In genomic region chr14:68408680-68409079, GRCh38 we compare ENCODE assay signal across 1 cellular context.
TF ChIP-seq lines count a peak whose summit lies in the region.

No MANE protein-coding gene starts in this region.

TF ChIP-seq in GM12878, 131 proteins besides CTCF, POLR2A, EP300 and RAD21 (continued from another document):
- no peak for TF ChIP-seq ZBTB33 (IDR thresholded peaks at IDR 0.05)
- TF ChIP-seq USF1 (IDR thresholded peaks at IDR 0.05; ENCODE audit: borderline replicate concordance, extremely low read length, insufficient read depth, low read depth, low read length): no peak
- 0 out of 2 replicates have a peak, but pooled peaks have one; percentile 15 for TF ChIP-seq YY1 (IDR thresholded peaks at IDR 0.05; ENCODE audit: low read depth, low read length)
- no peak for TF ChIP-seq IRF5 (IDR thresholded peaks at IDR 0.05; ENCODE audit: borderline replicate concordance)
- TF ChIP-seq PAX5 (IDR thresholded peaks at IDR 0.05; ENCODE audit: borderline replicate concordance, low read depth, low read length): no peak
- TF ChIP-seq MAX (IDR thresholded peaks at IDR 0.05; ENCODE audit: low read depth, low read length): no peak
- TF ChIP-seq SPI1 (IDR thresholded peaks at IDR 0.05; ENCODE audit: borderline replicate concordance, insufficient read depth, low read depth, low read length): peak; percentile 75
- TF ChIP-seq RUNX3 (IDR thresholded peaks at IDR 0.05; ENCODE audit: low read length): peak; percentile 71
- TF ChIP-seq RFX5 (IDR thresholded peaks at IDR 0.05; ENCODE audit: low read depth, low read length): no peak
- TF ChIP-seq SMC3 (IDR thresholded peaks at IDR 0.05; ENCODE audit: borderline replicate concordance, low read length): peak; percentile 54; the same call in 1 of the 2 replicates
- TF ChIP-seq FOXK2 (IDR thresholded peaks at IDR 0.05): no peak
